Comparison of ENCODE assay signal across 27 cellular contexts in the genomic region with DNA sequence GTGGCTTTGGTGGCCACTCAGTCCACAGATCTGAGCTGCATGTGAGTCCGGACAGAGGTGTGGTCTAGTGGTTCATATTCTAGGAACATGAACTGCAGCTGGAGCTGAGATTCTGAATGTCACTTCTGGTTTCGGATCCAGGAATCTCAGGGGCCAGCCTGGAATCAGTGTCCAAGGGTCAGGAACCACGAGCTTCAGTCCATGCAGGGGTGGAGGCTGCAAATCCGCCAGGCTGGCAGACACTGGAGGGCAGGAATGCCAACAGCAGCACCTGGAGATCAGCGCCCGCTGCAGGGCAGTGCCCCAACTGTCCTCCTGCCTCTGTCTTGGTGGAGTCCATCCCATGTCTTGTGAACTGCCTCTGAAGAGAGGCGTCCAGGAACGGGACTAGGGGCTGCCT.
"Had no signal": no experiment of that assay in that cellular context is flagged by ENCODE, and none has a peak within 500 bp of the region (broad histone marks: within the 10 kb centered on the region; RNA-seq: fewer than 3 reads in every experiment).

No MANE protein-coding gene starts in this region.

- H3K27ac ChIP-seq: ovary, parathyroid adenoma, psoas muscle, right lobe of liver, sigmoid colon, stomach, tibial artery, transverse colon, upper lobe of left lung, vagina had no signal

- H3K4me3 ChIP-seq: ovary, psoas muscle, right lobe of liver, sigmoid colon, stomach, tibial artery, transverse colon, upper lobe of left lung, vagina had no signal

- H3K27ac Mint-ChIP-seq: natural killer cell treated with Interleukin-12 subunit alpha and Interleukin-12 subunit beta and Interleukin-15 and Interleukin-18, amount 100 ng/mL, for 72 hours; nephron progenitor cell; progenitor cell of endocrine pancreas; stimulated activated effector memory CD8-positive, alpha-beta T cell treated with anti-CD3 and anti-CD28 coated beads, Interleukin-12 subunit alpha, Interleukin-12 subunit beta, amount 100 ng/mL, for 72 hours; stimulated activated naive B cell treated with anti-CD40 and anti-IgM and Interleukin-4, amounts not matched to agents 10 μg/mL and 1 μg/mL and 100 μg/mL, for 72 hours; stimulated activated naive CD8-positive, alpha-beta T cell treated with anti-CD3 and anti-CD28 coated beads, Interleukin-15, Interleukin-2, amounts not matched to agents 100 ng/mL and 50 ng/mL, for 24 hours had no signal

- DNase-seq: naive B cell; naive thymus-derived CD8-positive, alpha-beta T cell; nephron progenitor cell; occipital lobe; ovary; psoas muscle; right cardiac atrium; right lobe of liver; sigmoid colon; small intestine; stimulated activated CD4-positive, alpha-beta T cell treated with anti-CD3 and anti-CD28 coated beads, Interleukin-15, amount 100 ng/mL, for 24 hours; stimulated activated CD4-positive, alpha-beta T cell treated with anti-CD3 and anti-CD28 coated beads, Interleukin-2, amount 100 ng/mL, for 24 hours; stimulated activated CD4-positive, alpha-beta T cell treated with anti-CD3 and anti-CD28 coated beads, Interleukin-2, amount 100 ng/mL, for 48 hours; stimulated activated CD4-positive, alpha-beta T cell treated with anti-CD3 and anti-CD28 coated beads, Interleukin-4, amount 100 ng/mL, for 24 hours; stimulated activated naive B cell treated with anti-CD40 and anti-IgM and Interleukin-4, amounts not matched to agents 10 μg/mL and 1 μg/mL and 100 μg/mL, for 72 hours; stimulated activated naive CD4-positive, alpha-beta T cell treated with Interleukin-2 at 50 U/mL for 16 hours; stomach; tibial artery; transverse colon; upper lobe of left lung had no signal

- H3K9ac ChIP-seq: parathyroid adenoma had no signal

- H3K27me3 ChIP-seq: ovary, right lobe of liver, transverse colon, upper lobe of left lung, vagina had no signal

- H3K4me1 ChIP-seq: parathyroid adenoma, psoas muscle, right lobe of liver, sigmoid colon, stomach, tibial artery, transverse colon, upper lobe of left lung, vagina had no signal

- H3K4me1 Mint-ChIP-seq: naive B cell; naive thymus-derived CD8-positive, alpha-beta T cell; neural crest cell; stimulated activated effector memory CD8-positive, alpha-beta T cell treated with anti-CD3 and anti-CD28 coated beads, Interleukin-12 subunit alpha, Interleukin-12 subunit beta, amount 100 ng/mL, for 72 hours; stimulated activated naive B cell treated with anti-CD40 and anti-IgM and Interleukin-4, amounts not matched to agents 10 μg/mL and 1 μg/mL and 100 μg/mL, for 72 hours had no signal

- H3K27me3 Mint-ChIP-seq: natural killer cell treated with Interleukin-12 subunit alpha and Interleukin-12 subunit beta and Interleukin-15 and Interleukin-18, amount 100 ng/mL, for 72 hours; progenitor cell of endocrine pancreas; stimulated activated naive CD8-positive, alpha-beta T cell treated with anti-CD3 and anti-CD28 coated beads, Interleukin-15, Interleukin-2, amounts not matched to agents 100 ng/mL and 50 ng/mL, for 24 hours had no signal

- H3K9me3 Mint-ChIP-seq: natural killer cell treated with Interleukin-12 subunit alpha and Interleukin-12 subunit beta and Interleukin-15 and Interleukin-18, amount 100 ng/mL, for 72 hours had no signal

- H3K36me3 ChIP-seq: ovary, right lobe of liver, sigmoid colon, stomach, tibial artery, transverse colon, upper lobe of left lung, vagina had no signal

- H3K4me3 Mint-ChIP-seq: naive B cell; naive thymus-derived CD8-positive, alpha-beta T cell; natural killer cell treated with Interleukin-12 subunit alpha and Interleukin-12 subunit beta and Interleukin-15 and Interleukin-18, amount 100 ng/mL, for 72 hours; nephron progenitor cell; neural crest cell; stimulated activated effector memory CD8-positive, alpha-beta T cell treated with anti-CD3 and anti-CD28 coated beads, Interleukin-12 subunit alpha, Interleukin-12 subunit beta, amount 100 ng/mL, for 72 hours; stimulated activated naive B cell treated with anti-CD40 and anti-IgM and Interleukin-4, amounts not matched to agents 10 μg/mL and 1 μg/mL and 100 μg/mL, for 72 hours; stimulated activated naive CD8-positive, alpha-beta T cell treated with anti-CD3 and anti-CD28 coated beads, Interleukin-15, Interleukin-2, amounts not matched to agents 100 ng/mL and 50 ng/mL, for 24 hours had no signal

- H3K79me2 ChIP-seq: parathyroid adenoma had no signal

- H3K36me3 Mint-ChIP-seq: naive B cell; natural killer cell treated with Interleukin-12 subunit alpha and Interleukin-12 subunit beta and Interleukin-15 and Interleukin-18, amount 100 ng/mL, for 72 hours; stimulated activated effector memory CD8-positive, alpha-beta T cell treated with anti-CD3 and anti-CD28 coated beads, Interleukin-12 subunit alpha, Interleukin-12 subunit beta, amount 100 ng/mL, for 72 hours; stimulated activated naive B cell treated with anti-CD40 and anti-IgM and Interleukin-4, amounts not matched to agents 10 μg/mL and 1 μg/mL and 100 μg/mL, for 72 hours had no signal

- H2AFZ ChIP-seq: parathyroid adenoma had no signal

- H3K9me3 ChIP-seq: ovary, psoas muscle, right lobe of liver, vagina had no signal
